In the genomic region with DNA sequence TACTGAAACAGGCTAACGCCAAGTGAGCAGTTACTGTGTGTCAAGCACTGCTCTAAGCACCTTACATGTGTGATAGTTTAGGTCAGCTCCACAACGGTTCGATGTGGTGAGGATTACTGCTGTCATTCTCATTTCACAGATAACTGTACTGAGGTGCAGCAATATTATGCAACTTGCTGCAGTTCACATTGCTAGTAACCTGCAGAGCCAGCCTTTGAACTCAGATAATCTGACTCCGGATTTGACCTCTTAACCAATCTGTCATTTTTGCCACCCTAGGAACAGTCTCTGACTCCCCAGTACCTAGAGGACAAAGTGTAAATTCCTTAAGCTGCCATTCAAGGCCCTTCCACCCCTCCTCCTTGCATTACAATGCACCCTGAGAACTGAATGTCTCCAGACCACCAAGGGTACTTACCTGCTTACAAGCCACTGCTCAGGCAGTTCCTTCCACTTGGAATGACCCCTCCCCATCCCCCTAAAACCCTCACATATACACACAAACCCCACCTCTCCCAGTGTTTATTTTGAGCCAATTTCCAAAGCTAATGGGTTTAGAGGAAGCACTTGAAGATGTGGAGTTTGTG, we compare ENCODE assay signal across 27 cellular contexts.
"Had no signal": no experiment of that assay in that cellular context is flagged by ENCODE, and none has a peak within 500 bp of the region (broad histone marks: within the 10 kb centered on the region; RNA-seq: fewer than 3 reads in every experiment).

No MANE protein-coding gene starts in this region.

- H3K9me3 ChIP-seq: ascending aorta had no signal

- H3K4me1 Mint-ChIP-seq: activated B cell treated with CpG ODN at 0.5 μM for 24 hours; activated CD4-positive, alpha-beta T cell treated with anti-CD3 and anti-CD28 coated beads, Interleukin-2, amount 10 ng/mL, durations not matched to agents 24 days and 14 days; activated CD8-positive, alpha-beta memory T cell treated with anti-CD3 and anti-CD28 coated beads, Interleukin-2, amount 10 ng/mL, durations not matched to agents 7 days and 5 days had no signal

- DNase-seq: activated B cell treated with CpG ODN at 0.5 μM for 24 hours; activated CD4-positive, alpha-beta T cell treated with anti-CD3 and anti-CD28 coated beads for 1 hour; activated CD4-positive, alpha-beta T cell treated with anti-CD3 and anti-CD28 coated beads, Interleukin-2, amount 10 ng/mL, durations not matched to agents 24 days and 14 days; activated CD4-positive, alpha-beta T cell treated with anti-CD3 and anti-CD28 coated beads, Interleukin-2, amount 50 U/mL, for 48 hours; activated CD8-positive, alpha-beta memory T cell treated with anti-CD3 and anti-CD28 coated beads, Interleukin-2, amount 10 ng/mL, durations not matched to agents 7 days and 5 days; activated effector memory CD4-positive, alpha-beta T cell treated with Interleukin-2 at 50 U/mL for 16 hours; activated naive CD4-positive, alpha-beta T cell; activated T-cell treated with anti-CD3 and anti-CD28 coated beads, Interleukin-2, amount 50 U/mL, for 24 hours; amniotic stem cell; cerebellar nuclear complex; MV-4-11; NCI-H1092 treated with DMSO at 0.1 percent for 48 hours; NCI-H1417 treated with DMSO at 0.1 percent for 48 hours; NCI-H1694; NCI-H2029 treated with DMSO at 0.1 percent for 48 hours; NCI-H345; NCI-H510A; NCI-H69; PC-3; SHP77 treated with DMSO at 0.1 percent for 48 hours had no signal

- H3K4me3 Mint-ChIP-seq: activated B cell treated with CpG ODN at 0.5 μM for 24 hours; activated CD4-positive, alpha-beta T cell treated with anti-CD3 and anti-CD28 coated beads, Interleukin-2, amount 10 ng/mL, durations not matched to agents 24 days and 14 days; activated CD8-positive, alpha-beta memory T cell treated with anti-CD3 and anti-CD28 coated beads, Interleukin-2, amount 10 ng/mL, durations not matched to agents 7 days and 5 days; activated naive CD4-positive, alpha-beta T cell treated with anti-CD3 and anti-CD28 coated beads, Interleukin-2, amount 50 U/mL, for 24 hours; activated T-cell treated with anti-CD3 and anti-CD28 coated beads, Interleukin-2, amount 50 U/mL, for 24 hours; activated T-helper 1 cell treated with anti-CD3 and anti-CD28 coated beads, Interleukin-12 subunit alpha, Interleukin-12 subunit beta, Interleukin-2, Interleukin-4 antibody, amounts not matched to agents 30 ng/mL and 10 ng/mL and 1 ng/mL, durations not matched to agents 14 hours and 24 hours and 36 hours; brain; T-helper 1 cell treated with Interleukin-12 subunit alpha and Interleukin-12 subunit beta and Interleukin-4 antibody, amounts not matched to agents 30 μg/mL and 1 μg/mL, for 36 hours had no signal

- H3K27me3 Mint-ChIP-seq: activated B cell treated with CpG ODN at 0.5 μM for 24 hours; activated CD4-positive, alpha-beta T cell treated with anti-CD3 and anti-CD28 coated beads, Interleukin-2, amount 10 ng/mL, durations not matched to agents 24 days and 14 days; activated CD8-positive, alpha-beta memory T cell treated with anti-CD3 and anti-CD28 coated beads, Interleukin-2, amount 10 ng/mL, durations not matched to agents 7 days and 5 days; activated naive CD4-positive, alpha-beta T cell treated with anti-CD3 and anti-CD28 coated beads, Interleukin-2, amount 50 U/mL, for 24 hours; brain had no signal

- H3K27ac ChIP-seq: ascending aorta, cardiac muscle cell, KMS-11 had no signal

- H3K9me3 Mint-ChIP-seq: activated CD4-positive, alpha-beta T cell treated with anti-CD3 and anti-CD28 coated beads, Interleukin-2, amount 10 ng/mL, durations not matched to agents 24 days and 14 days; activated naive CD4-positive, alpha-beta T cell treated with anti-CD3 and anti-CD28 coated beads, Interleukin-2, amount 50 U/mL, for 24 hours; activated T-cell treated with anti-CD3 and anti-CD28 coated beads, Interleukin-2, amount 50 U/mL, for 24 hours; activated T-helper 1 cell treated with anti-CD3 and anti-CD28 coated beads, Interleukin-12 subunit alpha, Interleukin-12 subunit beta, Interleukin-2, Interleukin-4 antibody, amounts not matched to agents 30 ng/mL and 10 ng/mL and 1 ng/mL, durations not matched to agents 14 hours and 24 hours and 36 hours; T-helper 1 cell treated with Interleukin-12 subunit alpha and Interleukin-12 subunit beta and Interleukin-4 antibody, amounts not matched to agents 30 μg/mL and 1 μg/mL, for 36 hours had no signal

- ATAC-seq: activated CD8-positive, alpha-beta memory T cell treated with anti-CD3 and anti-CD28 coated beads, Interleukin-2, amount 10 ng/mL, durations not matched to agents 7 days and 5 days; PC-3 had no signal

- H3K4me1 ChIP-seq: ascending aorta had no signal

- H3K27ac Mint-ChIP-seq: activated B cell treated with CpG ODN at 0.5 μM for 24 hours; activated CD4-positive, alpha-beta T cell treated with anti-CD3 and anti-CD28 coated beads, Interleukin-2, amount 10 ng/mL, durations not matched to agents 24 days and 14 days; activated CD8-positive, alpha-beta memory T cell treated with anti-CD3 and anti-CD28 coated beads, Interleukin-2, amount 10 ng/mL, durations not matched to agents 7 days and 5 days; activated naive CD4-positive, alpha-beta T cell treated with anti-CD3 and anti-CD28 coated beads, Interleukin-2, amount 50 U/mL, for 24 hours; activated T-cell treated with anti-CD3 and anti-CD28 coated beads, Interleukin-2, amount 50 U/mL, for 24 hours; activated T-helper 1 cell treated with anti-CD3 and anti-CD28 coated beads, Interleukin-12 subunit alpha, Interleukin-12 subunit beta, Interleukin-2, Interleukin-4 antibody, amounts not matched to agents 30 ng/mL and 10 ng/mL and 1 ng/mL, durations not matched to agents 14 hours and 24 hours and 36 hours; brain; T-helper 1 cell treated with Interleukin-12 subunit alpha and Interleukin-12 subunit beta and Interleukin-4 antibody, amounts not matched to agents 30 μg/mL and 1 μg/mL, for 36 hours had no signal

- H3K27me3 ChIP-seq: ascending aorta, cardiac muscle cell had no signal

- H3K9ac ChIP-seq: KMS-11 had no signal

- H3K36me3 Mint-ChIP-seq: activated CD8-positive, alpha-beta memory T cell treated with anti-CD3 and anti-CD28 coated beads, Interleukin-2, amount 10 ng/mL, durations not matched to agents 7 days and 5 days; activated naive CD4-positive, alpha-beta T cell treated with anti-CD3 and anti-CD28 coated beads, Interleukin-2, amount 50 U/mL, for 24 hours; brain had no signal

- H3K4me3 ChIP-seq: ascending aorta, cardiac muscle cell had no signal

- H3K4me2 ChIP-seq: KMS-11 had no signal

- H3K36me3 ChIP-seq: ascending aorta, cardiac muscle cell had no signal
